Comparison of ENCODE assay signal across 7 cellular contexts in genomic region chr15:74913799-74914198, GRCh38. TPM values are rescaled to one million over a fixed set of nuclear protein-coding genes. Genes with fewer than 3 reads are reported as not detected.
DNase-seq lines count a peak whose midpoint lies in the region; ATAC-seq and TF ChIP-seq lines count a peak whose summit lies in the region.
"Not testable (repeated sequence)": the region's sequence is repeated elsewhere in the genome, so short reads cannot be mapped to it uniquely, and the experiment has no call there.

No MANE protein-coding gene starts in this region.

- H3K27me3 ChIP-seq in HCT116 (ENCODE audit: insufficient read depth, low read length); cardiac muscle cell; spleen (replicated peaks in 1 of 7): not testable (repeated sequence)

- 93 to 98% (median 96%) methylated on average over 8 of the region's 8 CpGs for WGBS in spleen, 5 donors

- not testable (repeated sequence) for BruUV-seq in HCT116 (replicated peaks; lab: Mats Ljungman, UMichigan)

- DNase-seq in HCT116 (ENCODE audit: low read depth, low spot score); cardiac muscle cell (ENCODE audit: low read depth in 1 of 2, low spot score in 1 of 2): not testable (repeated sequence)
- DNase-seq in activated effector memory CD4-positive, alpha-beta T cell treated with anti-CD3 and anti-CD28 coated beads, Interleukin-2, amount 50 U/mL, for 16 hours, result peak; percentile 4
- DNase-seq in posterior vena cava (ENCODE audit: low spot score) (peak; percentile 8), spleen (peak; percentile 24)

- not testable (repeated sequence) for H3K9ac ChIP-seq in HCT116 (ENCODE audit: low read length)

- TF ChIP-seq CTCF in 22Rv1 (IDR thresholded peaks at IDR 0.05); HCT116 (IDR thresholded peaks at IDR 0.05 in 2 of 3, conservative IDR thresholded peaks at IDR 0.05 in 1 of 3; ENCODE audit: borderline replicate concordance in 1 of 3, insufficient read depth in 1 of 3, low read depth in 2 of 3, low read length in 2 of 3); VCaP (conservative IDR thresholded peaks at IDR 0.05); cardiac muscle cell (IDR thresholded peaks at IDR 0.05; ENCODE audit: low read depth, low read length); spleen (IDR thresholded peaks at IDR 0.05 in 8 of 11, conservative IDR thresholded peaks at IDR 0.05 in 3 of 11): not testable (repeated sequence)

- not testable (repeated sequence) for TF ChIP-seq RAD21 in HCT116 (IDR thresholded peaks at IDR 0.05; ENCODE audit: low read depth)

- not testable (repeated sequence) for H3K9me3 ChIP-seq in HCT116 (ENCODE audit: control insufficient read depth in 1 of 2, insufficient read depth in 1 of 2, low read depth in 1 of 2, low read length in 2 of 2); cardiac muscle cell (ENCODE audit: low read depth); spleen

- RAD21 ChIA-PET in HCT116 (lab: Charles Lee; ENCODE audit: low non-redundant PET in 1 of 2, low total read pairs in 2 of 2, uncharacterized antibody in 2 of 2, unreplicated experiment in 2 of 2), result not testable (repeated sequence)

- POLR2A ChIA-PET in HCT116 (lab: Charles Lee), result not testable (repeated sequence)

- not testable (repeated sequence) for H4K20me1 ChIP-seq in HCT116 (ENCODE audit: insufficient read depth)

- H3K4me2 ChIP-seq in HCT116 (ENCODE audit: low read length), result not testable (repeated sequence)

- CTCF ChIA-PET in HCT116 (lab: Charles Lee), result interaction anchor here (2.9 kb wide), 1 partner anchor 13 kb away, joined by 12 read pairs; no protein-coding TSS in a partner anchor

- H3K36me3 ChIP-seq in HCT116 (ENCODE audit: control insufficient read depth in 1 of 2, insufficient read depth in 2 of 2, low read length in 2 of 2) (peaks cover 19 to 28% of the 10 kb centered on the region in 2 experiments; a peak in 3 of 4 replicates), cardiac muscle cell (peaks cover 33% of the 10 kb centered on the region), spleen (peaks cover 0 to 84% (median 57%) of the 10 kb centered on the region in 6 donors)

- not testable (repeated sequence) for ATAC-seq in HCT116

- not testable (repeated sequence) for H3K4me3 ChIP-seq in HCT116 (replicated peaks in 1 of 2; ENCODE audit: low read depth in 1 of 2, low read length in 2 of 2); cardiac muscle cell; spleen

- H3K4me1 ChIP-seq in HCT116 (ENCODE audit: control insufficient read depth in 1 of 2, insufficient read depth in 2 of 2, low read length in 2 of 2); cardiac muscle cell (ENCODE audit: low read depth); spleen: not testable (repeated sequence)

- not testable (repeated sequence) for H3K9me2 ChIP-seq in HCT116 (ENCODE audit: insufficient read depth)

- not testable (repeated sequence) for TF ChIP-seq POLR2A in HCT116 (IDR thresholded peaks at IDR 0.05; ENCODE audit: borderline replicate concordance, extremely low read depth, insufficient read depth, insufficient read length); spleen (IDR thresholded peaks at IDR 0.05)

- not testable (repeated sequence) for H2AFZ ChIP-seq in HCT116 (ENCODE audit: low read depth, low read length, poor library complexity, severe bottlenecking)

- H3K79me2 ChIP-seq in HCT116 (ENCODE audit: insufficient read depth, low read length), result not testable (repeated sequence)

- intact Hi-C loops in HCT116 (cut with micrococcal nuclease); posterior vena cava (cut with DNase I); spleen (cut with DNase I; ENCODE audit: low total_unique reads): not testable (repeated sequence)

- H3K27ac ChIP-seq in 22Rv1 (0 out of 2 replicates have a peak overlapping the region, but pooled peaks have one; percentile 30), VCaP (peak overlapping the region; percentile 41), cardiac muscle cell (peak overlapping the region; percentile 58)
- not testable (repeated sequence) for H3K27ac ChIP-seq in HCT116 (ENCODE audit: low read depth, low read length); spleen

TF ChIP-seq in HCT116, 20 proteins besides CTCF, POLR2A, EP300 and RAD21:
- TF ChIP-seq POLR2AphosphoS5 (IDR thresholded peaks at IDR 0.05; ENCODE audit: low read depth, low read length), result peak; percentile 7; the same call in 1 of the 2 replicates

RNA-seq across cellular contexts. Expression of gene FAM219B, which starts 7.1 kb away (rescaled TPM):
- 64.3 TPM for total RNA-seq in HCT116 (2021; ENCODE audit: unreplicated experiment)
- 27.5 and 35.6 TPM in 2 replicates for polyA plus RNA-seq in HCT116 (2012)
- 109 and 168 TPM in 2 replicates for total RNA-seq in cardiac muscle cell
- polyA plus RNA-seq in cardiac muscle cell, result 107 and 157 TPM in 2 replicates
- 10 to 100 TPM; 61.5 to 81.0 TPM for total RNA-seq in posterior vena cava
- total RNA-seq in spleen, result 100 to 1,000 TPM in 1 of 7 donors, 10 to 100 TPM in 6; 54.6 to 103 (median 69.8) TPM
- 10 to 100 TPM; 18.6 to 31.3 (median 20.1) TPM for polyA plus RNA-seq in spleen

RNA-seq across cellular contexts. Expression of gene MPI, which starts 24.0 kb away (rescaled TPM):
- total RNA-seq in HCT116 (2021; ENCODE audit: unreplicated experiment), result 49.7 TPM
- polyA plus RNA-seq in HCT116 (2012), result 80.3 and 100 TPM in 2 replicates
- total RNA-seq in cardiac muscle cell, result 170 and 285 TPM in 2 replicates
- 106 and 173 TPM in 2 replicates for polyA plus RNA-seq in cardiac muscle cell
- 10 to 100 TPM; 22.4 to 26.5 TPM for total RNA-seq in posterior vena cava
- 10 to 100 TPM; 25.6 to 49.9 (median 41.0) TPM for total RNA-seq in spleen
- 10 to 100 TPM; 16.4 to 29.6 (median 20.5) TPM for polyA plus RNA-seq in spleen

RNA-seq across cellular contexts. Expression of gene COX5A, which starts 24.1 kb away (rescaled TPM):
- total RNA-seq in HCT116 (2021; ENCODE audit: unreplicated experiment), result 307 TPM
- polyA plus RNA-seq in HCT116 (2012), result 290 and 419 TPM in 2 replicates
- 285 and 435 TPM in 2 replicates for total RNA-seq in cardiac muscle cell
- polyA plus RNA-seq in cardiac muscle cell, result 1,301 and 1,489 TPM in 2 replicates
- 100 to 1,000 TPM in 1 of 2 donors, 10 to 100 TPM in 1; 90.6 to 101 TPM for total RNA-seq in posterior vena cava
- 100 to 1,000 TPM in 4 of 7 donors, 10 to 100 TPM in 3; 83.2 to 122 (median 108) TPM for total RNA-seq in spleen
- polyA plus RNA-seq in spleen, result 100 to 1,000 TPM; 142 to 247 (median 221) TPM

RNA-seq across cellular contexts. Expression of gene SCAMP2, which starts 40.6 kb away (rescaled TPM):
- 55.8 TPM for total RNA-seq in HCT116 (2021; ENCODE audit: unreplicated experiment)
- polyA plus RNA-seq in HCT116 (2012), result 58.1 and 68.0 TPM in 2 replicates
- 52.3 and 55.1 TPM in 2 replicates for total RNA-seq in cardiac muscle cell
- 89.0 and 115 TPM in 2 replicates for polyA plus RNA-seq in cardiac muscle cell
- 10 to 100 TPM; 65.1 to 65.6 TPM for total RNA-seq in posterior vena cava
- total RNA-seq in spleen, result 100 to 1,000 TPM in 5 of 7 donors, 10 to 100 TPM in 2; 84.3 to 129 (median 113) TPM
- 10 to 100 TPM; 34.7 to 48.1 (median 38.5) TPM for polyA plus RNA-seq in spleen

RNA-seq across cellular contexts. Expression of gene RPP25, which starts 42.8 kb away (rescaled TPM):
- total RNA-seq in HCT116 (2021; ENCODE audit: unreplicated experiment), result 5.9 TPM
- 2.2 and 3.1 TPM in 2 replicates for polyA plus RNA-seq in HCT116 (2012)
- 21.1 and 23.0 TPM in 2 replicates for total RNA-seq in cardiac muscle cell
- 18.3 and 20.8 TPM in 2 replicates for polyA plus RNA-seq in cardiac muscle cell
- total RNA-seq in posterior vena cava, result 1 to 10 TPM; 7.5 to 9.3 TPM
- 10 to 100 TPM in 6 of 7 donors, 1 to 10 TPM in 1; 7.9 to 18.9 (median 15.4) TPM for total RNA-seq in spleen
- 10 to 100 TPM in 2 of 3 donors, 1 to 10 TPM in 1; 4.6 to 11.4 (median 10.9) TPM for polyA plus RNA-seq in spleen
